ENCODE assay signal across 9 cellular contexts in genomic region chr4:118270492-118270891, GRCh38.
A peak's percentile ranks its signal among the peaks of the same experiment; 100 is the strongest.
DNase-seq lines count a peak whose midpoint lies in the region; ATAC-seq and TF ChIP-seq lines count a peak whose summit lies in the region.
"Had no signal": no experiment of that assay in that cellular context is flagged by ENCODE, and none has a peak within 500 bp of the region (broad histone marks: within the 10 kb centered on the region; RNA-seq: fewer than 3 reads in every experiment).

No MANE protein-coding gene starts in this region.

- H3K36me3 ChIP-seq in stomach = no peaks in the 10 kb centered on the region
- H3K36me3 ChIP-seq: SJCRH30 had no signal

- CTCF ChIA-PET in T-cell (lab: Charles Lee) = interaction anchor here (0.6 to 1.3 kb wide), 6 partner anchors 10 to 45 kb away, joined by 3 to 4 read pairs (median 3); no protein-coding TSS in a partner anchor

- no peak overlapping the region for H3K27ac ChIP-seq in stomach
- H3K27ac ChIP-seq: SJCRH30 had no signal

- H3K27me3 ChIP-seq in stomach = peaks cover 0 to 3% (median 0%) of the 10 kb centered on the region in 3 donors
- H3K27me3 ChIP-seq: SJCRH30 had no signal

- peak; percentile 21 for TF ChIP-seq CTCF in foreskin fibroblast (IDR thresholded peaks at IDR 0.05; ENCODE audit: low read depth, low read length)
- TF ChIP-seq CTCF in stomach (IDR thresholded peaks at IDR 0.05) = peak in 4 of 7 experiments; percentile 20 to 56 (median 48)

- H3K27ac Mint-ChIP-seq in T-cell = no peak overlapping the region

- H3K9me3 ChIP-seq in stomach = no peaks in the 10 kb centered on the region
- H3K9me3 ChIP-seq: SJCRH30 had no signal

- no peak overlapping the region for H3K4me3 Mint-ChIP-seq in T-cell

- H3K4me1 ChIP-seq in stomach = peaks cover 0 to 3% (median 0%) of the 10 kb centered on the region in 4 donors
- H3K4me1 ChIP-seq: SJCRH30 had no signal

- H3K4me3 ChIP-seq in foreskin fibroblast (ENCODE audit: low read depth in 1 of 2, low read length in 2 of 2) = no peak overlapping the region
- H3K4me3 ChIP-seq in stomach = no peak overlapping the region
- H3K4me3 ChIP-seq: SJCRH30 had no signal

- H3K36me3 Mint-ChIP-seq in T-cell = no peaks in the 10 kb centered on the region

- H3K9me3 Mint-ChIP-seq in T-cell = no peaks in the 10 kb centered on the region

- DNase-seq in DMS 273 (lab: John Stamatoyannopoulos, UW; ENCODE audit: unreplicated experiment) = peak; percentile 69
- peak; percentile 47 to 59 for DNase-seq in Kasumi-1 (lab: John Stamatoyannopoulos, UW)
- no peak for DNase-seq in T-cell
- DNase-seq in foreskin fibroblast = peak in 1 of 2 donors; percentile 72
- no peak for DNase-seq in stomach
- DNase-seq in COLO668 (lab: John Stamatoyannopoulos, UW; ENCODE audit: unreplicated experiment) = no peak
- no peak for DNase-seq in GM19240 (ENCODE audit: insufficient read length, low spot score)

- no peak for TF ChIP-seq POLR2A in stomach (IDR thresholded peaks at IDR 0.05)

- intact Hi-C loops in stomach (cut with DNase I; ENCODE audit: low total_unique reads) = no loop called here

- ATAC-seq in GM19467 (IDR thresholded peaks at IDR 0.05; ENCODE audit: unreplicated experiment) (peak; percentile 42), T-cell (replicated peaks in 1 of 4) (peak in 3 of 4 experiments; percentile 37 to 50 (median 50))

- TF ChIP-seq EP300 in stomach (IDR thresholded peaks at IDR 0.05) = no peak

- WGBS in stomach, 5 donors = 0 to 4% (median 1%) methylated on average over 2 of the region's 2 CpGs

- H3K27me3 Mint-ChIP-seq in T-cell = no peaks in the 10 kb centered on the region

- POLR2A ChIA-PET in T-cell (lab: Charles Lee) = no interaction called here

- H3K4me1 Mint-ChIP-seq in T-cell = peaks cover 0 to 2% (median 0%) of the 10 kb centered on the region in 3 donors

Comparison
In these comparisons a context has a peak if more than half of its experiments do, and no peak if none do; other contexts are left out.
1. DNase-seq: peak in DMS 273 (single experiment) and Kasumi-1 (2 of 2); none in T-cell (0 of 34), stomach (single experiment), COLO668 (single experiment) and GM19240 (single experiment).